ENCODE assay signal across 10 cellular contexts in genomic region chr22:25027052-25027525, GRCh38.
DNase-seq lines count a peak whose midpoint lies in the region; ATAC-seq and TF ChIP-seq lines count a peak whose summit lies in the region.
"Had no signal": no experiment of that assay in that cellular context is flagged by ENCODE, and none has a peak within 500 bp of the region (broad histone marks: within the 10 kb centered on the region; RNA-seq: fewer than 3 reads in every experiment).

No MANE protein-coding gene starts in this region.

- H3K4me3 ChIP-seq in MM.1S (ENCODE audit: low read length) (no peak overlapping the region), mucosa of rectum (ENCODE audit: low read length in 2 of 2) (peak overlapping the region; percentile 31 to 46)

- H3K9me3 ChIP-seq in MM.1S (replicated peaks; ENCODE audit: insufficient read depth, low read length) (no peaks in the 10 kb centered on the region), mucosa of rectum (ENCODE audit: control insufficient read depth in 2 of 2, low read length in 2 of 2) (no peaks in the 10 kb centered on the region)

- peak overlapping the region; percentile 14 for H3K27ac Mint-ChIP-seq in Calu3 (ENCODE audit: unreplicated experiment)

- DNase-seq in Calu3 (no peak), MM.1S (peak; percentile 60), caudate nucleus (lab: John Stamatoyannopoulos, UW) (no peak), NCI-H1417 (lab: John Stamatoyannopoulos, UW) (no peak)
- DNase-seq in central memory CD4-positive, alpha-beta T cell: no peak
- DNase-seq: CD8-positive, alpha-beta memory T cell had no signal

- H3K79me2 ChIP-seq in MM.1S (ENCODE audit: low read length): no peaks in the 10 kb centered on the region

- intact Hi-C loops in Calu3 (cut with micrococcal nuclease; ENCODE audit: unreplicated experiment): loop anchor here (5.0 kb wide), 1 partner anchor 75 kb away; the partner anchor contains the start of gene KIAA1671

- H3K4me2 ChIP-seq in MM.1S (ENCODE audit: low read depth, low read length): peak overlapping the region; percentile 40

- H3K27me3 ChIP-seq in MM.1S (replicated peaks; ENCODE audit: insufficient read depth, low read length): no peaks in the 10 kb centered on the region
- no peaks in the 10 kb centered on the region for H3K27me3 ChIP-seq in mucosa of rectum (ENCODE audit: control insufficient read depth in 2 of 2, insufficient read depth in 2 of 2, low read length in 2 of 2)

- ATAC-seq in HG02623 (IDR thresholded peaks at IDR 0.05; ENCODE audit: unreplicated experiment) (no peak), HG03439 (IDR thresholded peaks at IDR 0.05; ENCODE audit: unreplicated experiment) (no peak)

- no peak for TF ChIP-seq CTCF in Calu3 (IDR thresholded peaks at IDR 0.05; ENCODE audit: unreplicated experiment)
- no peak for TF ChIP-seq CTCF in MM.1S (IDR thresholded peaks at IDR 0.05; ENCODE audit: low read length)

- peaks cover 12% of the 10 kb centered on the region for H3K36me3 Mint-ChIP-seq in Calu3 (ENCODE audit: insufficient read depth, unreplicated experiment)
- H3K36me3 Mint-ChIP-seq: CD8-positive, alpha-beta memory T cell had no signal

- peaks cover 10% of the 10 kb centered on the region for H3K4me1 ChIP-seq in MM.1S (ENCODE audit: low read length)
- H3K4me1 ChIP-seq in mucosa of rectum (ENCODE audit: control insufficient read depth in 2 of 2, insufficient read depth in 2 of 2, low read length in 2 of 2): peaks cover 16 to 50% of the 10 kb centered on the region in 2 donors

- H3K9me3 Mint-ChIP-seq in Calu3 (ENCODE audit: low read depth, unreplicated experiment): no peaks in the 10 kb centered on the region
- H3K9me3 Mint-ChIP-seq: CD8-positive, alpha-beta memory T cell had no signal

- no peaks in the 10 kb centered on the region for H3K36me3 ChIP-seq in MM.1S (replicated peaks; ENCODE audit: insufficient read depth, low read length)
- peaks cover 3 to 7% of the 10 kb centered on the region in 2 donors for H3K36me3 ChIP-seq in mucosa of rectum (ENCODE audit: control insufficient read depth in 2 of 2, insufficient read depth in 2 of 2, low read length in 2 of 2)

- H3K4me3 Mint-ChIP-seq in Calu3 (ENCODE audit: low read depth, unreplicated experiment): peak overlapping the region; percentile 3
- H3K4me3 Mint-ChIP-seq: CD8-positive, alpha-beta memory T cell had no signal

- no peaks in the 10 kb centered on the region for H3F3A ChIP-seq in MM.1S (ENCODE audit: insufficient read depth, low read length)

- no peaks in the 10 kb centered on the region for H3K27me3 Mint-ChIP-seq in Calu3 (ENCODE audit: unreplicated experiment)

- H3K27ac ChIP-seq in MM.1S (ENCODE audit: low read length): peak overlapping the region; percentile 9; the same call in 1 of the 2 replicates
- H3K27ac ChIP-seq in caudate nucleus (ENCODE audit: low read depth, low read length): peak overlapping the region; percentile 62
- H3K27ac ChIP-seq in mucosa of rectum (ENCODE audit: low read depth in 2 of 2, low read length in 2 of 2): peak overlapping the region; percentile 89 to 91
- H3K27ac ChIP-seq: HL-60 had no signal

- H3K9ac ChIP-seq in MM.1S (ENCODE audit: low read length) (no peak overlapping the region), mucosa of rectum (ENCODE audit: low read depth in 1 of 2, low read length in 2 of 2) (peak overlapping the region; percentile 48 to 60)

- H3K9me2 ChIP-seq in MM.1S (replicated peaks; ENCODE audit: insufficient read depth, low read length): no peaks in the 10 kb centered on the region

- CTCF ChIA-PET in Calu3 (lab: Charles Lee): interaction anchor here (0.8 to 0.9 kb wide), 2 partner anchors 25 to 35 kb away, joined by 3 read pairs; no protein-coding TSS in a partner anchor

- no peak overlapping the region for H2AFZ ChIP-seq in MM.1S (ENCODE audit: low read length)

- peaks cover 41% of the 10 kb centered on the region for H3K4me1 Mint-ChIP-seq in Calu3 (ENCODE audit: low read depth, unreplicated experiment)

- H4K20me1 ChIP-seq in MM.1S (ENCODE audit: insufficient read depth, low read length): no peaks in the 10 kb centered on the region

- no TSS peak for BruUV-seq in Calu3 (replicated peaks; lab: Mats Ljungman, UMichigan)

Comparison
In these comparisons a context has a peak if more than half of its experiments do, and no peak if none do; other contexts are left out.
1. H3K27ac ChIP-seq: peak in every context shown above with its lines; median percentile 90 in mucosa of rectum; 62 in caudate nucleus; 9 in MM.1S.